29 cellular contexts compared by ENCODE assay signal in genomic region chr7:157734926-157735640, GRCh38.
"Had no signal": no experiment of that assay in that cellular context is flagged by ENCODE, and none has a peak within 500 bp of the region (broad histone marks: within the 10 kb centered on the region; RNA-seq: fewer than 3 reads in every experiment).

No MANE protein-coding gene starts in this region.

- H3K36me3 ChIP-seq: ascending aorta, cardiac muscle cell, WERI-Rb-1 had no signal

- H3K27me3 ChIP-seq: ascending aorta, cardiac muscle cell had no signal

- H3K4me3 ChIP-seq: ascending aorta, cardiac muscle cell had no signal

- H3K4me1 ChIP-seq: ascending aorta had no signal

- H3K27ac ChIP-seq: ascending aorta, cardiac muscle cell, WERI-Rb-1 had no signal

- H3K9me3 ChIP-seq: ascending aorta had no signal

- DNase-seq: activated CD4-positive, alpha-beta memory T cell treated with anti-CD3 and anti-CD28 coated beads, Interleukin-2, amount 10 ng/mL, durations not matched to agents 7 days and 5 days; activated CD4-positive, alpha-beta T cell treated with anti-CD3 and anti-CD28 coated beads for 1 hour; activated CD4-positive, alpha-beta T cell treated with anti-CD3 and anti-CD28 coated beads for 36 hours; activated CD4-positive, alpha-beta T cell treated with anti-CD3 and anti-CD28 coated beads for 48 hours; activated CD4-positive, alpha-beta T cell treated with anti-CD3 and anti-CD28 coated beads, Interleukin-2, amount 10 ng/mL, durations not matched to agents 7 days and 5 days; activated CD4-positive, alpha-beta T cell treated with anti-CD3 and anti-CD28 coated beads, Interleukin-2, amount 50 U/mL, for 48 hours; activated CD4-positive, CD25-positive, alpha-beta regulatory T cell; activated CD8-positive, alpha-beta memory T cell treated with anti-CD3 and anti-CD28 coated beads for 24 hours; activated CD8-positive, alpha-beta memory T cell treated with anti-CD3 and anti-CD28 coated beads, Interleukin-2, amount 10 ng/mL, durations not matched to agents 7 days and 5 days; activated CD8-positive, alpha-beta memory T cell treated with anti-CD3 and anti-CD28 coated beads, Interleukin-2, amount 50 U/mL, for 48 hours; activated CD8-positive, alpha-beta T cell treated with anti-CD3 and anti-CD28 coated beads, Interleukin-2, amount 10 ng/mL, durations not matched to agents 7 days and 5 days; activated effector memory CD4-positive, alpha-beta T cell treated with Interleukin-2 at 50 U/mL for 16 hours; activated gamma-delta T cell; activated naive CD4-positive, alpha-beta T cell treated with anti-CD3 and anti-CD28 coated beads, Interleukin-2, amount 10 ng/mL, durations not matched to agents 7 days and 5 days; activated naive CD4-positive, alpha-beta T cell treated with Interleukin-2 at 50 U/mL for 16 hours; activated naive CD8-positive, alpha-beta T cell treated with anti-CD3 and anti-CD28 coated beads, Interleukin-2, amount 10 ng/mL, durations not matched to agents 7 days and 5 days; activated naive CD8-positive, alpha-beta T cell treated with anti-CD3 and anti-CD28 coated beads, Interleukin-2, amount 50 U/mL, for 24 hours; activated T-cell treated with anti-CD3 and anti-CD28 coated beads, Interleukin-2, amount 50 U/mL, for 24 hours; activated T-cell treated with anti-CD3 and anti-CD28 coated beads, Interleukin-2, amount 50 U/mL, for 48 hours; anterior cingulate cortex; cerebellar nuclear complex; T-helper 1 cell; T-helper 2 cell; T-helper 9 cell; WERI-Rb-1 had no signal

- ATAC-seq: activated CD4-positive, alpha-beta T cell treated with anti-CD3 and anti-CD28 coated beads for 36 hours; activated CD4-positive, CD25-positive, alpha-beta regulatory T cell treated with anti-CD3 and anti-CD28 coated beads, Interleukin-2, amount 50 U/mL, for 24 hours; activated CD8-positive, alpha-beta memory T cell treated with anti-CD3 and anti-CD28 coated beads, Interleukin-2, amount 10 ng/mL, durations not matched to agents 7 days and 5 days; activated CD8-positive, alpha-beta T cell treated with anti-CD3 and anti-CD28 coated beads, Interleukin-2, amount 10 ng/mL, durations not matched to agents 7 days and 5 days; activated naive CD8-positive, alpha-beta T cell treated with anti-CD3 and anti-CD28 coated beads, Interleukin-2, amount 50 U/mL, for 24 hours; WTC11 had no signal
